Comparison of ENCODE assay signal across 19 cellular contexts in genomic region chr12:8554451-8555195, GRCh38. TPM values are rescaled to one million over a fixed set of nuclear protein-coding genes. Genes with fewer than 3 reads are reported as not detected.
DNase-seq lines count a peak whose midpoint lies in the region; ATAC-seq, FAIRE-seq and TF ChIP-seq lines count a peak whose summit lies in the region.
"Had no signal": no experiment of that assay in that cellular context is flagged by ENCODE, and none has a peak within 500 bp of the region (broad histone marks: within the 10 kb centered on the region; RNA-seq: fewer than 3 reads in every experiment).

No MANE protein-coding gene starts in this region.

- H3K36me3 Mint-ChIP-seq in GM23338 (ENCODE audit: low read depth): no peaks in the 10 kb centered on the region
- H3K36me3 Mint-ChIP-seq: activated CD8-positive, alpha-beta memory T cell treated with anti-CD3 and anti-CD28 coated beads, Interleukin-2, amount 10 ng/mL, durations not matched to agents 7 days and 5 days; activated naive CD4-positive, alpha-beta T cell treated with anti-CD3 and anti-CD28 coated beads, Interleukin-2, amount 50 U/mL, for 24 hours; CD14-positive monocyte had no signal

- peaks cover 6% of the 10 kb centered on the region; the same call in 1 of the 3 replicates for H3K4me1 Mint-ChIP-seq in GM23338
- H3K4me1 Mint-ChIP-seq: activated naive CD4-positive, alpha-beta T cell treated with anti-CD3 and anti-CD28 coated beads, Interleukin-2, amount 50 U/mL, for 24 hours; nephron had no signal

- FAIRE-seq in RCC 7860 (lab: Jason Lieb, UNC): no peak
- FAIRE-seq: TTC549 had no signal

- H4K20me1 ChIP-seq in GM23338 (replicated peaks; ENCODE audit: insufficient read depth): no peaks in the 10 kb centered on the region

- peaks cover 4% of the 10 kb centered on the region for H3K27me3 Mint-ChIP-seq in GM23338 (ENCODE audit: insufficient read depth, low read depth, poor library complexity)
- H3K27me3 Mint-ChIP-seq: activated naive CD4-positive, alpha-beta T cell treated with anti-CD3 and anti-CD28 coated beads, Interleukin-2, amount 50 U/mL, for 24 hours had no signal

- TF ChIP-seq CTCF in GM23338 (conservative IDR thresholded peaks at IDR 0.05; ENCODE audit: low read depth in 2 of 2) (no peak), epithelial cell of proximal tubule (conservative IDR thresholded peaks at IDR 0.05; ENCODE audit: low read depth, low read length) (no peak)

- H3K9me3 Mint-ChIP-seq in GM23338: no peaks in the 10 kb centered on the region
- H3K9me3 Mint-ChIP-seq: activated naive CD4-positive, alpha-beta T cell treated with anti-CD3 and anti-CD28 coated beads, Interleukin-2, amount 50 U/mL, for 24 hours; nephron had no signal

- H3K4me1 ChIP-seq in GM23338 (ENCODE audit: insufficient read depth): no peaks in the 10 kb centered on the region
- H3K4me1 ChIP-seq: gastrocnemius medialis, sigmoid colon had no signal

- H3F3A ChIP-seq in GM23338 (replicated peaks; ENCODE audit: low read depth): no peaks in the 10 kb centered on the region

- peak overlapping the region; percentile 72; the same call in 1 of the 2 replicates for H3K27ac Mint-ChIP-seq in GM23338
- H3K27ac Mint-ChIP-seq: activated CD8-positive, alpha-beta memory T cell treated with anti-CD3 and anti-CD28 coated beads, Interleukin-2, amount 10 ng/mL, durations not matched to agents 7 days and 5 days; activated naive CD4-positive, alpha-beta T cell treated with anti-CD3 and anti-CD28 coated beads, Interleukin-2, amount 50 U/mL, for 24 hours; nephron had no signal

- no peak overlapping the region for H2AFZ ChIP-seq in GM23338

- peak; percentile 55 for DNase-seq in GM23338 (ENCODE audit: low spot score)
- peak; percentile 62 for DNase-seq in RCC 7860 (ENCODE audit: low spot score)
- DNase-seq in epithelial cell of proximal tubule (ENCODE audit: low read depth): peak; percentile 41
- peak; percentile 20 for DNase-seq in non-pigmented ciliary epithelial cell (ENCODE audit: low read depth)
- no peak for DNase-seq in NCI-H1092 (lab: John Stamatoyannopoulos, UW)
- no peak for DNase-seq in UCSD-AML1 (lab: John Stamatoyannopoulos, UW; ENCODE audit: unreplicated experiment)
- DNase-seq: activated CD8-positive, alpha-beta memory T cell treated with anti-CD3 and anti-CD28 coated beads, Interleukin-2, amount 10 ng/mL, durations not matched to agents 7 days and 5 days; cortex of kidney; gastrocnemius medialis; NCI-H1048; NCI-H446; RPMI8226; sigmoid colon had no signal

- no peaks in the 10 kb centered on the region for H3K36me3 ChIP-seq in GM23338 (ENCODE audit: insufficient read depth)
- H3K36me3 ChIP-seq: gastrocnemius medialis, sigmoid colon had no signal

- no peak overlapping the region for H3K27ac ChIP-seq in GM23338 (ENCODE audit: low read depth)
- H3K27ac ChIP-seq: gastrocnemius medialis, sigmoid colon had no signal

- no peaks in the 10 kb centered on the region for H3K27me3 ChIP-seq in GM23338 (ENCODE audit: insufficient read depth)
- H3K27me3 ChIP-seq: gastrocnemius medialis, sigmoid colon had no signal

- no peak overlapping the region for H3K4me3 ChIP-seq in GM23338
- H3K4me3 ChIP-seq in epithelial cell of proximal tubule (ENCODE audit: low read depth, low read length): no peak overlapping the region
- H3K4me3 ChIP-seq: gastrocnemius medialis, sigmoid colon had no signal

- ATAC-seq in GM23338: no peak
- ATAC-seq in GM18517 (IDR thresholded peaks at IDR 0.05; ENCODE audit: unreplicated experiment): no peak
- ATAC-seq in HG03108 (IDR thresholded peaks at IDR 0.05; ENCODE audit: unreplicated experiment): no peak
- ATAC-seq: activated CD8-positive, alpha-beta memory T cell treated with anti-CD3 and anti-CD28 coated beads, Interleukin-2, amount 10 ng/mL, durations not matched to agents 7 days and 5 days; gastrocnemius medialis had no signal

- H3K4me2 ChIP-seq in GM23338: no peak overlapping the region

- no peak overlapping the region for H3K4me3 Mint-ChIP-seq in GM23338
- H3K4me3 Mint-ChIP-seq: activated CD8-positive, alpha-beta memory T cell treated with anti-CD3 and anti-CD28 coated beads, Interleukin-2, amount 10 ng/mL, durations not matched to agents 7 days and 5 days; activated naive CD4-positive, alpha-beta T cell treated with anti-CD3 and anti-CD28 coated beads, Interleukin-2, amount 50 U/mL, for 24 hours; CD14-positive monocyte; nephron had no signal

- peaks cover 4% of the 10 kb centered on the region; the same call in 1 of the 2 replicates for H3K9me2 ChIP-seq in GM23338 (ENCODE audit: insufficient read depth)

- H3K79me2 ChIP-seq in GM23338 (replicated peaks; ENCODE audit: insufficient read depth): no peaks in the 10 kb centered on the region

TF ChIP-seq in GM23338, 12 proteins besides CTCF, POLR2A, EP300 and RAD21:
- TF ChIP-seq ZNF114 (CRISPR knock-in tag; IDR thresholded peaks at IDR 0.05) (no peak), JUNB (IDR thresholded peaks at IDR 0.05; ENCODE audit: unreplicated experiment) (no peak), NANOG (IDR thresholded peaks at IDR 0.05; ENCODE audit: borderline replicate concordance) (no peak), EZH2 (IDR thresholded peaks at IDR 0.05; ENCODE audit: low read depth, unreplicated experiment) (no peak)
TF ChIP-seq in GM23338: peak in this region for 0.

RNA-seq across cellular contexts. Expression of gene CLEC4E, which starts 13.9 kb away (rescaled TPM):
- total RNA-seq in GM23338 (2014; rRNA removed; shearing (Covaris generic)): not detected in 2 replicates
- polyA plus RNA-seq in GM23338 (2016; fragmentation: Nextera tagmentation; extraction: Ambion mirVana): not detected in 2 replicates
- 6.7 and 11.3 TPM in 2 replicates for total RNA-seq in epithelial cell of proximal tubule
- total RNA-seq: activated CD8-positive, alpha-beta memory T cell treated with anti-CD3 and anti-CD28 coated beads, Interleukin-2, amount 10 ng/mL, durations not matched to agents 7 days and 5 days had no signal

RNA-seq across cellular contexts. Expression of gene CLEC4D, which starts 41.3 kb away (rescaled TPM):
- total RNA-seq in GM23338 (2014; rRNA removed; shearing (Covaris generic)): 0.90 TPM in 1 of 2 replicates, not detected in the other
- polyA plus RNA-seq in GM23338 (2016; fragmentation: Nextera tagmentation; extraction: Ambion mirVana): 0.17 and 0.24 TPM in 2 replicates
- not detected in 2 replicates for total RNA-seq in epithelial cell of proximal tubule
- total RNA-seq: activated CD8-positive, alpha-beta memory T cell treated with anti-CD3 and anti-CD28 coated beads, Interleukin-2, amount 10 ng/mL, durations not matched to agents 7 days and 5 days had no signal

RNA-seq across cellular contexts. Expression of gene AICDA, which starts 58.0 kb away (rescaled TPM):
- not detected in 2 replicates for total RNA-seq in GM23338 (2014; rRNA removed; shearing (Covaris generic))
- polyA plus RNA-seq in GM23338 (2016; fragmentation: Nextera tagmentation; extraction: Ambion mirVana): 0.31 TPM in 1 of 2 replicates, not detected in the other
- not detected in 2 replicates for total RNA-seq in epithelial cell of proximal tubule
- total RNA-seq: activated CD8-positive, alpha-beta memory T cell treated with anti-CD3 and anti-CD28 coated beads, Interleukin-2, amount 10 ng/mL, durations not matched to agents 7 days and 5 days; gastrocnemius medialis had no signal

Comparison
In these comparisons a context has a peak if more than half of its experiments do, and no peak if none do; other contexts are left out.
1. DNase-seq: peak in GM23338 (single experiment), RCC 7860 (single experiment), epithelial cell of proximal tubule (single experiment) and non-pigmented ciliary epithelial cell (single experiment); none in NCI-H1092 (single experiment) and UCSD-AML1 (single experiment).